27 cellular contexts compared by ENCODE assay signal in genomic region chr12:81105687-81106086, GRCh38.
"Had no signal": no experiment of that assay in that cellular context is flagged by ENCODE, and none has a peak within 500 bp of the region (broad histone marks: within the 10 kb centered on the region; RNA-seq: fewer than 3 reads in every experiment).

No MANE protein-coding gene starts in this region.

- H3K27me3 ChIP-seq: colonic mucosa, esophagus squamous epithelium, gastrocnemius medialis, heart right ventricle had no signal

- ATAC-seq: effector memory CD8-positive, alpha-beta T cell; esophagus mucosa; heart right ventricle; left cardiac atrium; left lobe of liver; lower lobe of right lung; mucosa of descending colon had no signal

- H3K4me3 ChIP-seq: colonic mucosa, esophagus squamous epithelium, gastrocnemius medialis, heart right ventricle, left ventricle myocardium inferior, lower lobe of right lung, mucosa of descending colon had no signal

- H3K4me3 Mint-ChIP-seq: dendritic cell treated with granulocyte-macrophage colony-stimulating factor and Interleukin-4, amounts not matched to agents 40 ng/mL and 50 ng/mL, for 4 days; effector memory CD8-positive, alpha-beta T cell; endodermal cell; mesothelial cell of epicardium; naive B cell had no signal

- DNase-seq: colonic mucosa; cortex of kidney; effector CD8-positive, alpha-beta T cell; effector memory CD8-positive, alpha-beta T cell; endodermal cell; erythroblast; esophagus squamous epithelium; foreskin fibroblast; foreskin melanocyte; gastrocnemius medialis; glutamatergic neuron; head of caudate nucleus; heart right ventricle; hippocampal formation; left cardiac atrium; left ventricle myocardium inferior; lower lobe of right lung; mesenchymal stem cell; mucosa of descending colon; naive B cell had no signal

- H3K4me1 Mint-ChIP-seq: mesothelial cell of epicardium, naive B cell had no signal

- H3K9me3 ChIP-seq: colonic mucosa, esophagus squamous epithelium, gastrocnemius medialis, heart right ventricle, left ventricle myocardium inferior, lower lobe of right lung, mucosa of descending colon had no signal

- H3K4me1 ChIP-seq: colonic mucosa, esophagus squamous epithelium, gastrocnemius medialis, lower lobe of right lung had no signal

- H3K27me3 Mint-ChIP-seq: dendritic cell treated with granulocyte-macrophage colony-stimulating factor and Interleukin-4, amounts not matched to agents 40 ng/mL and 50 ng/mL, for 4 days; effector memory CD8-positive, alpha-beta T cell; naive B cell had no signal

- H3K36me3 ChIP-seq: colonic mucosa, esophagus squamous epithelium, gastrocnemius medialis had no signal

- H3K9me3 Mint-ChIP-seq: dendritic cell treated with granulocyte-macrophage colony-stimulating factor and Interleukin-4, amounts not matched to agents 40 ng/mL and 50 ng/mL, for 4 days; endodermal cell; mesothelial cell of epicardium had no signal

- H3K27ac Mint-ChIP-seq: dendritic cell treated with granulocyte-macrophage colony-stimulating factor and Interleukin-4, amounts not matched to agents 40 ng/mL and 50 ng/mL, for 4 days; effector memory CD8-positive, alpha-beta T cell; endodermal cell; mesothelial cell of epicardium; naive B cell had no signal

- FAIRE-seq: endometrium, islet of Langerhans, keratinocyte had no signal

- H3K36me3 Mint-ChIP-seq: naive B cell had no signal
